9 cellular contexts compared by ENCODE assay signal in the genomic region with DNA sequence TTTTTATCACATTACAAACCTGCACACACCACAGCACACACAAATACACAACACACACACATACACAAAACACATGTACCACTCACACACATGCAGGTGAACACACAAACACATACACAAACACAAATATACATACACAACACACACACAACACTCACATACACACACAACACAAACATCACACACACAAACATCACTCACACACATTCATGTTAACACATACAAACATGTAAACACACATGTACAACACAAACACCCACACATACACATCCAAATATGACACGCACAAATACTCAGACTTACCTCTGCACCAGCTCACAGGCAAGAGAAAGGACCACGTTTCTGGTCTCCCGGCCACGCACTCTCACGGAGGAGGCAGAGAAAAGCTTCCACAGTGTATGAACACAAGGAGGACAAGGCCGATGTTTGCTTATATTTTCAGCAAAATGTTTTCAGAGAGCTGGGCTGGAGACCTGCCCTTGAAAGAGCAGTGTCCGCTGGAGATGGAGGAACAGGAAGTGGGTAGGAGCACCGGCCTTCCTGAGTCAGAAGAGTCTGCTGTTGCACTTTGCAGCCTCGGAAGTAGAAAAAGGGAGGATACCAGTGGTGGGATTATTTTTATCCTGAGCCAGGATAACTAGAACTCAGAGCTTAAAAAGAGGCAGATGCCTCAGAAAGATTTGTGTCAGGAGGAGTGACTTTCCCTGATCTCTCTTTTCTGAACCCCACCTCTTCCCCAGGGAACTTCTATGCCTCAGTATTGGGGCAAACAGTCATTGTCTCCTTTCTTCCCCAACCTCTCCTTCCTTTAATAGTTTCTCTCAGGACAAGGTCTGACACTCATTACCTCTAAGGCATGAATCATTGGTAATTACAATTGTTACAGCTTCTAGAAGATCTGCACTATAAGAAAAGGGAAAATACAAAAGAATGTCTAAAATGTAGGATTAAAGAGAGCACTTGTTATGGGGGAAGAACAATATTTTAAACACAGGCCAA. TPM values are rescaled to one million over a fixed set of nuclear protein-coding genes. Genes with fewer than 3 reads are reported as not detected.
DNase-seq lines count a peak whose midpoint lies in the region; ATAC-seq and TF ChIP-seq lines count a peak whose summit lies in the region.
"Had no signal": no experiment of that assay in that cellular context is flagged by ENCODE, and none has a peak within 500 bp of the region (broad histone marks: within the 10 kb centered on the region; RNA-seq: fewer than 3 reads in every experiment).

A gene (minus strand): TSS at position 520 of the 999 bp plus-strand sequence. CDS start 2,243 bp downstream, outside the sequence.

- peak within 1 kb of the TSS; percentile 6 for H3K27ac ChIP-seq in adipose tissue (ENCODE audit: low read depth, low read length)

- WGBS in adipose tissue, 3 donors, result 31 to 68% (median 32%) methylated on average over 9 of the region's 9 CpGs

- no peak for TF ChIP-seq CTCF in GM12864 (IDR thresholded peaks at IDR 0.05; ENCODE audit: low read depth, low read length, missing control alignments)
- TF ChIP-seq CTCF in type B pancreatic cell (conservative IDR thresholded peaks at IDR 0.05), result no peak

- H3K4me1 Mint-ChIP-seq in natural killer cell treated with Interleukin-12 subunit alpha and Interleukin-12 subunit beta and Interleukin-15 and Interleukin-18, amount 100 ng/mL, for 72 hours (ENCODE audit: low read depth in 2 of 2), result peaks cover 62 to 74% of the 10 kb centered on the region in 2 donors
- H3K4me1 Mint-ChIP-seq in type B pancreatic cell (ENCODE audit: unreplicated experiment), result no peaks in the 10 kb centered on the region

- peaks cover 46% of the 10 kb centered on the region for H3K36me3 Mint-ChIP-seq in natural killer cell treated with Interleukin-12 subunit alpha and Interleukin-12 subunit beta and Interleukin-15 and Interleukin-18, amount 100 ng/mL, for 72 hours
- H3K36me3 Mint-ChIP-seq in type B pancreatic cell, result no peaks in the 10 kb centered on the region

- peak within 1 kb of the TSS; percentile 99 for H3K4me3 Mint-ChIP-seq in natural killer cell treated with Interleukin-12 subunit alpha and Interleukin-12 subunit beta and Interleukin-15 and Interleukin-18, amount 100 ng/mL, for 72 hours
- no peak within 1 kb of the TSS for H3K4me3 Mint-ChIP-seq in type B pancreatic cell

- peak within 1 kb of the TSS; percentile 92 to 95 for H3K27ac Mint-ChIP-seq in natural killer cell treated with Interleukin-12 subunit alpha and Interleukin-12 subunit beta and Interleukin-15 and Interleukin-18, amount 100 ng/mL, for 72 hours
- no peak within 1 kb of the TSS for H3K27ac Mint-ChIP-seq in type B pancreatic cell

- ATAC-seq in HG02588 (IDR thresholded peaks at IDR 0.05; ENCODE audit: unreplicated experiment), result peak; percentile 70
- ATAC-seq in natural killer cell treated with Interleukin-12 subunit alpha and Interleukin-12 subunit beta and Interleukin-15 and Interleukin-18, amount 100 ng/mL, for 72 hours, result peak; percentile 87

- no peaks in the 10 kb centered on the region for H3K27me3 Mint-ChIP-seq in natural killer cell treated with Interleukin-12 subunit alpha and Interleukin-12 subunit beta and Interleukin-15 and Interleukin-18, amount 100 ng/mL, for 72 hours
- no peaks in the 10 kb centered on the region for H3K27me3 Mint-ChIP-seq in type B pancreatic cell

- H3K9me3 Mint-ChIP-seq in natural killer cell treated with Interleukin-12 subunit alpha and Interleukin-12 subunit beta and Interleukin-15 and Interleukin-18, amount 100 ng/mL, for 72 hours, result peaks cover 9% of the 10 kb centered on the region
- H3K9me3 Mint-ChIP-seq in type B pancreatic cell, result no peaks in the 10 kb centered on the region

- DNase-seq in GM12864 (ENCODE audit: low read depth) (no peak), RPMI8226 (peak; percentile 43), type B pancreatic cell (ENCODE audit: extremely low spot score, unreplicated experiment) (no peak), germinal center (ENCODE audit: low spot score) (no peak), NCI-H2196 (lab: John Stamatoyannopoulos, UW; ENCODE audit: unreplicated experiment) (no peak)
- DNase-seq in natural killer cell treated with Interleukin-12 subunit alpha and Interleukin-12 subunit beta and Interleukin-15 and Interleukin-18, amount 100 ng/mL, for 72 hours (ENCODE audit: low spot score), result peak; percentile 70

- peak within 1 kb of the TSS; percentile 67 for H3K4me3 ChIP-seq in GM12864 (ENCODE audit: low read depth, low read length)

RNA-seq across cellular contexts. Expression of the gene that starts here (rescaled TPM):
- polyA plus RNA-seq in adipose tissue, result 10 to 100 TPM in 2 of 3 donors, 1 to 10 TPM in 1; 7.5 to 33.4 (median 23.2) TPM
- 10 to 100 TPM; 55.8 to 88.4 TPM for total RNA-seq in natural killer cell treated with Interleukin-12 subunit alpha and Interleukin-12 subunit beta and Interleukin-15 and Interleukin-18, amount 100 ng/mL, for 72 hours
- total RNA-seq in type B pancreatic cell (ENCODE audit: low replicate concordance), result not detected in 2 replicates
- total RNA-seq: H1 had no signal
- polyA plus RNA-seq: H1 had no signal

Comparison
In these comparisons a context has a peak if more than half of its experiments do, and no peak if none do; other contexts are left out.
1. RNA of the gene that starts here (total RNA-seq): 55.8 to 88.4 TPM in natural killer cell treated with Interleukin-12 subunit alpha and Interleukin-12 subunit beta and Interleukin-15 and Interleukin-18, amount 100 ng/mL, for 72 hours; not detected in type B pancreatic cell; every median in the first group is over 10 times any median in the second.
2. DNase-seq: peak in RPMI8226 (single experiment) and natural killer cell treated with Interleukin-12 subunit alpha and Interleukin-12 subunit beta and Interleukin-15 and Interleukin-18, amount 100 ng/mL, for 72 hours (single experiment); none in GM12864 (single experiment), type B pancreatic cell (single experiment), germinal center (single experiment) and NCI-H2196 (single experiment).